8 cellular contexts compared by ENCODE assay signal in genomic region chr2:69829243-69830044, GRCh38. TPM values are rescaled to one million over a fixed set of nuclear protein-coding genes. Genes with fewer than 3 reads are reported as not detected.
A peak's percentile ranks its signal among the peaks of the same experiment; 100 is the strongest.
DNase-seq lines count a peak whose midpoint lies in the region; ATAC-seq, FAIRE-seq and TF ChIP-seq lines count a peak whose summit lies in the region.

GMCL1 (plus strand) TSS chr2:69829660; CDS start chr2:69829893, 233 bp downstream.

- intact Hi-C loops in kidney (cut with DNase I), result no loop called here

- H3K9me3 ChIP-seq in kidney (ENCODE audit: control insufficient read depth in 1 of 2, low read length in 2 of 2), result no peaks in the 10 kb centered on the region

- ATAC-seq in HG03432 (IDR thresholded peaks at IDR 0.05; ENCODE audit: unreplicated experiment), result peak; percentile 90

- peak within 1 kb of the TSS; percentile 88 to 97 for H3K9ac ChIP-seq in kidney (ENCODE audit: low read length in 2 of 2)

- TF ChIP-seq CTCF in kidney (IDR thresholded peaks at IDR 0.05; ENCODE audit: borderline replicate concordance, extremely low read depth, insufficient read depth), result no peak

- H3K4me1 ChIP-seq in kidney (ENCODE audit: control insufficient read depth in 1 of 2, insufficient read depth in 1 of 2, low read depth in 1 of 2, low read length in 2 of 2), result peaks cover 0 to 4% of the 10 kb centered on the region in 2 donors

- H3K4me3 ChIP-seq in kidney (ENCODE audit: low read length in 2 of 2), result peak within 1 kb of the TSS; percentile 84 to 96

- no peak for FAIRE-seq in kidney (lab: Jason Lieb, UNC)

- peak; percentile 97 for DNase-seq in Ammon's horn (ENCODE audit: low spot score)
- DNase-seq in NCI-H460 (ENCODE audit: extremely low read depth, low read depth), result peak; percentile 95
- peak; percentile 100 for DNase-seq in activated CD4-positive, CD25-positive, alpha-beta regulatory T cell treated with anti-CD3 and anti-CD28 coated beads, Interleukin-2, amount 50 U/mL, for 72 hours
- DNase-seq in cerebellar nuclear complex (lab: John Stamatoyannopoulos, UW), result peak; percentile 67 to 69
- DNase-seq in kidney, result peak; percentile 99
- DNase-seq in stimulated activated CD4-positive, alpha-beta T cell treated with anti-CD3 and anti-CD28 coated beads, Interleukin-15, amount 100 ng/mL, for 1 hour (ENCODE audit: low read depth in 1 of 2, low spot score in 1 of 2), result peak; percentile 97 to 99

- H3K36me3 ChIP-seq in kidney (ENCODE audit: control insufficient read depth in 1 of 2, insufficient read depth in 2 of 2, low read length in 2 of 2), result no peaks in the 10 kb centered on the region

- peak within 1 kb of the TSS; percentile 85 to 98 for H3K27ac ChIP-seq in kidney (ENCODE audit: low read depth in 2 of 2, low read length in 2 of 2)

- peak; percentile 83 for TF ChIP-seq POLR2A in GM19193 (IDR thresholded peaks at IDR 0.05; ENCODE audit: extremely low read depth, insufficient read depth, insufficient read length)

RNA-seq across cellular contexts. Expression of gene GMCL1, which starts in this region (rescaled TPM):
- total RNA-seq in NCI-H460 (2014; rRNA removed; shearing (Covaris generic)), result 13.0 and 16.1 TPM in 2 replicates
- 7.2 and 15.1 TPM in 2 replicates for polyA plus RNA-seq in NCI-H460 (2014; cell fraction: nucleus; rRNA removed)
- 14.0 TPM for total RNA-seq in kidney
- polyA plus RNA-seq in kidney (ENCODE audit: insufficient read depth, low read depth, low replicate concordance), result 6.3 TPM

Comparison
In these comparisons a context has a peak if more than half of its experiments do, and no peak if none do; other contexts are left out.
1. Peak in every context shown above with its lines: DNase-seq, ATAC-seq, H3K4me3 ChIP-seq and H3K27ac ChIP-seq.